In the genomic region with DNA sequence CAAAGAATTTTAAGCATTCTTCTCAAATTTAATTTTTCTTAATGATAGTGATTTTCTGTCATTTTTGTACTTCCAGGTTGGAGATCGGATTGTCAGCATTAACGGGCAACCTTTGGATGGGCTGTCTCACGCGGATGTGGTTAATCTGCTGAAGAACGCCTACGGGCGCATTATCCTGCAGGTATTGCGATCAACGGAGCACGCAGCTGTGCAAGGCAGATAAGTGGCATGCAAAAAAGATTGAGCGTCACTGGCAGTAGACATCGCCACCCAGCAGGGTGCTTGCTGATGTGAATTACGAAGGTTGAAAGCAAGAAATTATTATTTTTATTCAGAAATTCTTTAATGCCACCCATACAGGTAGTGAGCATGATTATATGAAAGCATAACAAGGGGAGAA, we compare ENCODE assay signal across 20 cellular contexts.
"Had no signal": no experiment of that assay in that cellular context is flagged by ENCODE, and none has a peak within 500 bp of the region (broad histone marks: within the 10 kb centered on the region; RNA-seq: fewer than 3 reads in every experiment).

No MANE protein-coding gene starts in this region.

- DNase-seq: colonic mucosa; effector CD8-positive, alpha-beta T cell; foreskin keratinocyte; heart left ventricle; kidney; natural killer cell; right cardiac atrium; sigmoid colon; stimulated activated CD4-positive, alpha-beta T cell treated with anti-CD3 and anti-CD28 coated beads, Interleukin-2, amount 100 ng/mL, for 24 hours; stimulated activated CD4-positive, alpha-beta T cell treated with anti-CD3 and anti-CD28 coated beads, Interleukin-4, amount 100 ng/mL, for 24 hours; stimulated activated naive CD4-positive, alpha-beta T cell treated with Interleukin-2 at 50 U/mL for 16 hours; stomach; thyroid gland had no signal

- H3K27me3 ChIP-seq: colonic mucosa, esophagus muscularis mucosa, foreskin keratinocyte, gastroesophageal sphincter, heart left ventricle, hepatocyte, sigmoid colon, stomach, thyroid gland had no signal

- H3K4me2 ChIP-seq: hepatocyte had no signal

- H3K36me3 ChIP-seq: colonic mucosa, prostate gland, thyroid gland had no signal

- H3K4me3 ChIP-seq: colonic mucosa, esophagus muscularis mucosa, gastroesophageal sphincter, heart left ventricle, hepatocyte, lung, prostate gland, sigmoid colon, stomach, thyroid gland had no signal

- H3K4me1 ChIP-seq: colonic mucosa, esophagus muscularis mucosa, foreskin keratinocyte, gastroesophageal sphincter, heart left ventricle, prostate gland, sigmoid colon, stomach, thyroid gland had no signal

- H3K79me2 ChIP-seq: hepatocyte had no signal

- ATAC-seq: foreskin keratinocyte; gastroesophageal sphincter; heart left ventricle; left lobe of liver; natural killer cell; right cardiac atrium; stimulated activated effector memory CD8-positive, alpha-beta T cell treated with anti-CD3 and anti-CD28 coated beads, Interleukin-12 subunit alpha, Interleukin-12 subunit beta, amount 100 ng/mL, for 72 hours had no signal

- H3K27ac ChIP-seq: colonic mucosa, esophagus muscularis mucosa, foreskin keratinocyte, gastroesophageal sphincter, heart left ventricle, hepatocyte, prostate gland, sigmoid colon, stomach, thyroid gland had no signal

- H3K9me3 ChIP-seq: colonic mucosa, esophagus muscularis mucosa, gastroesophageal sphincter, heart left ventricle, prostate gland, sigmoid colon, stomach, thyroid gland had no signal

- H2AFZ ChIP-seq: hepatocyte had no signal
